In the genomic region with DNA sequence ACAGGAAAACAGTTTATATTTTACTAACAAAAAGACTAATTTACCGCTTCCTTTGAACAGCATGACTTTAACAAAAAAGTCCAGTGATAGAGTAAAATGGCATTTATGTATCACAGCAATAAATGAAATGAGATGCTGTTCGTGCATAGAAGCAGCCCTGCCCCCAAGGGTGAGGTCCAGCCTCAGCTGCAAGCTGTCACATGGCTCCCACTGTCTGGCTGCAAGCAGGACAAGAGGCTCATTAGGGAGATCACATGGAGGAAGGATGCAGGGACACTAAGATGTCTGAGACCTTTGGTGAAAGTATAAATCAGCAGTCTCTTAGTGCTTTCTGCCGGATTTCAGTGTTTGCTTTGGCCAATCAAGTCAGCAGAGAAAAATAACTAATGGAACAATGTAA, we compare ENCODE assay signal across 15 cellular contexts.
DNase-seq lines count a peak whose midpoint lies in the region; ATAC-seq and FAIRE-seq lines count a peak whose summit lies in the region.
"Had no signal": no experiment of that assay in that cellular context is flagged by ENCODE, and none has a peak within 500 bp of the region (broad histone marks: within the 10 kb centered on the region; RNA-seq: fewer than 3 reads in every experiment).

No MANE protein-coding gene starts in this region.

- ATAC-seq in HG03342 (IDR thresholded peaks at IDR 0.05; ENCODE audit: unreplicated experiment) = no peak

- peak; percentile 64 for FAIRE-seq in HTR-8/SVneo (lab: Jason Lieb, UNC)
- FAIRE-seq: GM12891 had no signal

- peak; percentile 53 for DNase-seq in AG08395 (ENCODE audit: low spot score)
- DNase-seq in HTR-8/SVneo (ENCODE audit: insufficient read length, low spot score) = no peak
- peak; percentile 92 for DNase-seq in medulla oblongata (ENCODE audit: extremely low spot score)
- no peak for DNase-seq in Kasumi-1 (lab: John Stamatoyannopoulos, UW)
- DNase-seq in HuH-7 (ENCODE audit: low spot score) = no peak
- DNase-seq in activated CD4-positive, alpha-beta T cell treated with anti-CD3 and anti-CD28 coated beads for 1 hour = no peak
- DNase-seq: activated CD4-positive, CD25-positive, alpha-beta regulatory T cell; activated naive CD8-positive, alpha-beta T cell treated with anti-CD3 and anti-CD28 coated beads, Interleukin-2, amount 10 ng/mL, durations not matched to agents 7 days and 5 days; DND-41; NCI-H2029 treated with DMSO at 0.1 percent for 48 hours had no signal

- H3K27ac ChIP-seq in angular gyrus (ENCODE audit: low read depth, low read length) = peak overlapping the region; percentile 58
- H3K27ac ChIP-seq: coronary artery, vagina had no signal

Comparison
In these comparisons a context has a peak if more than half of its experiments do, and no peak if none do; other contexts are left out.
1. DNase-seq: peak in AG08395 (single experiment) and medulla oblongata (single experiment); none in HTR-8/SVneo (single experiment), Kasumi-1 (0 of 2), HuH-7 (single experiment) and activated CD4-positive, alpha-beta T cell treated with anti-CD3 and anti-CD28 coated beads for 1 hour (single experiment).